10 cellular contexts compared by ENCODE assay signal in the genomic region with DNA sequence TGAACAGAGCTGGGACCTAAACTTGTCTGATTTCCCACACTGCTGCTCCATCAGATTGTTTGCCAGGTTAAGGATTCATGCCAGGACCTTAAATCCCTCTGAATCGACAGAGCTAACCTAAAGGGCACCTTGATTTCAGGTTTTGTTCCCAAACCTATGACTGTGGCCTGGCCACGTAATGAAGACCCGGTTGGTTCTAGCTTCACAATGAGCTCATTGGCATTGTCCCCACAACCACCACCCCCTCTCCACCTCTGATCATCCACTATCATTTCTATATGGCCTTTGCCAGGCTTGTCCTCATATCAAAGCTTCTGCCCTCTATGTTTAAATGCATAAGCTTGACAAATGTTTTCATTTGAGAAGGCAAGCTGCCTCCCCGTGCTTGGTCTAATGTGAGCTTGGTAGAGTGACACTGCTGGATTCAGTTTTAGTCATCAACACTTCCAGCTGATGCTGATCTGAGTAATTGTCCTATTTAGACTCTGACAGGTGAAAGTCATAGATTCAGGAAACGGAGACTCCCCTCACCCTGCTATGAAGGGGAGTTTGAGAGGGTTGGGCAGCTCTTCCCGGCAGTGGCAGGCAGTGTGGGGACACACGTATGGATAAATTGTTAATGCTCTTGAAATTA.
DNase-seq lines count a peak whose midpoint lies in the region; ATAC-seq and TF ChIP-seq lines count a peak whose summit lies in the region.
"Had no signal": no experiment of that assay in that cellular context is flagged by ENCODE, and none has a peak within 500 bp of the region (broad histone marks: within the 10 kb centered on the region; RNA-seq: fewer than 3 reads in every experiment).

No MANE protein-coding gene starts in this region.

- no peaks in the 10 kb centered on the region for H4K20me1 ChIP-seq in GM23248 (ENCODE audit: insufficient read depth)

- no peaks in the 10 kb centered on the region for H3K79me2 ChIP-seq in GM23248 (ENCODE audit: insufficient read depth)

- H2AFZ ChIP-seq in GM23248: no peak overlapping the region

- H3K27ac Mint-ChIP-seq in activated T-helper 17 cell treated with anti-CD3 and anti-CD28 coated beads, Interleukin-2, amount 50 U/mL, for 72 hours: peak overlapping the region; percentile 7

- H3K27ac ChIP-seq in GM23248 (no peak overlapping the region), left ventricle myocardium inferior (replicated peaks) (no peak overlapping the region)
- H3K27ac ChIP-seq: left lung, right atrium auricular region had no signal

- H3F3A ChIP-seq in GM23248 (ENCODE audit: insufficient read depth): no peaks in the 10 kb centered on the region

- no peak overlapping the region for H3K9ac ChIP-seq in GM23248

- intact Hi-C loops in left ventricle myocardium inferior (cut with micrococcal nuclease): no loop called here

- no peak overlapping the region for H3K4me2 ChIP-seq in GM23248 (ENCODE audit: unreplicated experiment)

- H3K4me3 ChIP-seq in GM23248 (no peak overlapping the region), left ventricle myocardium inferior (no peak overlapping the region)
- H3K4me3 ChIP-seq: left lung, right atrium auricular region had no signal

- no peaks in the 10 kb centered on the region for H3K9me3 ChIP-seq in GM23248 (ENCODE audit: low read depth)
- H3K9me3 ChIP-seq in left ventricle myocardium inferior (replicated peaks): no peaks in the 10 kb centered on the region
- H3K9me3 ChIP-seq: right atrium auricular region had no signal

- ATAC-seq in GM18519 (IDR thresholded peaks at IDR 0.05; ENCODE audit: low FRiP score, unreplicated experiment) (peak; percentile 94), GM19455 (IDR thresholded peaks at IDR 0.05; ENCODE audit: unreplicated experiment) (peak; percentile 96), HG03025 (IDR thresholded peaks at IDR 0.05; ENCODE audit: low FRiP score, unreplicated experiment) (peak; percentile 65)
- peak; percentile 99 for ATAC-seq in activated T-helper 17 cell treated with anti-CD3 and anti-CD28 coated beads, Interleukin-2, amount 50 U/mL, for 72 hours (replicated peaks)
- ATAC-seq: left lung had no signal

- H3K4me3 Mint-ChIP-seq in activated T-helper 17 cell treated with anti-CD3 and anti-CD28 coated beads, Interleukin-2, amount 50 U/mL, for 72 hours: no peak overlapping the region

- H3K27me3 ChIP-seq in GM23248 (replicated peaks; ENCODE audit: insufficient read depth) (no peaks in the 10 kb centered on the region), left ventricle myocardium inferior (ENCODE audit: low read depth) (no peaks in the 10 kb centered on the region)
- H3K27me3 ChIP-seq: left lung, right atrium auricular region had no signal

- DNase-seq in SW480 (ENCODE audit: low spot score) (no peak), GM23248 (no peak), NOMO-1 treated with dmso at 0.1 percent for 144 hours (lab: John Stamatoyannopoulos, UW; ENCODE audit: unreplicated experiment) (no peak), left ventricle myocardium inferior (no peak)
- DNase-seq: left lung had no signal

- H3K36me3 ChIP-seq in GM23248 (ENCODE audit: low read depth): no peaks in the 10 kb centered on the region
- H3K36me3 ChIP-seq in left ventricle myocardium inferior: no peaks in the 10 kb centered on the region
- H3K36me3 ChIP-seq: left lung, right atrium auricular region had no signal

- TF ChIP-seq CTCF in left ventricle myocardium inferior (IDR thresholded peaks at IDR 0.05; ENCODE audit: borderline replicate concordance): no peak

- H3K4me1 Mint-ChIP-seq in activated T-helper 17 cell treated with anti-CD3 and anti-CD28 coated beads, Interleukin-2, amount 50 U/mL, for 72 hours: peaks cover 14% of the 10 kb centered on the region

- H3K27me3 Mint-ChIP-seq in activated T-helper 17 cell treated with anti-CD3 and anti-CD28 coated beads, Interleukin-2, amount 50 U/mL, for 72 hours: no peaks in the 10 kb centered on the region

- in situ Hi-C loops in GM23248 (cut with MboI): no loop called here

- no peaks in the 10 kb centered on the region for H3K36me3 Mint-ChIP-seq in activated T-helper 17 cell treated with anti-CD3 and anti-CD28 coated beads, Interleukin-2, amount 50 U/mL, for 72 hours (ENCODE audit: low read depth)

- H3K4me1 ChIP-seq in GM23248 (ENCODE audit: insufficient read depth): no peaks in the 10 kb centered on the region
- no peaks in the 10 kb centered on the region for H3K4me1 ChIP-seq in left ventricle myocardium inferior
- H3K4me1 ChIP-seq: left lung, right atrium auricular region had no signal

- H3K9me3 Mint-ChIP-seq in activated T-helper 17 cell treated with anti-CD3 and anti-CD28 coated beads, Interleukin-2, amount 50 U/mL, for 72 hours: peaks cover 4% of the 10 kb centered on the region

- WGBS in GM23248 (ENCODE audit: low coverage in 1 of 2, low lambda C conversion rate in 2 of 2, missing lambda C conversion rate in 2 of 2), 2 experiments: 60 to 61% methylated on average over 7 of the region's 7 CpGs

- no peaks in the 10 kb centered on the region for H3K9me2 ChIP-seq in GM23248 (ENCODE audit: insufficient read depth)
